Comparison of ENCODE assay signal across 1 cellular context in genomic region chr12:949337-950099, GRCh38.
A peak's percentile ranks its signal among the peaks of the same experiment; 100 is the strongest.
TF ChIP-seq lines count a peak whose summit lies in the region.

Gene RAD52 (minus strand): TSS chr12:949694. CDS start chr12:933058, 16,636 bp downstream.

TF ChIP-seq in HepG2, 621 proteins besides CTCF, POLR2A, EP300 and RAD21 (continued from another document and continues in another):
- TF ChIP-seq MXD3 (CRISPR knock-in tag; IDR thresholded peaks at IDR 0.05), result no peak
- no peak for TF ChIP-seq MAZ (IDR thresholded peaks at IDR 0.05; ENCODE audit: borderline replicate concordance, low read depth, low read length)
- peak; percentile 82 for TF ChIP-seq MAZ (CRISPR knock-in tag; IDR thresholded peaks at IDR 0.05; ENCODE audit: low read depth)
- no peak for TF ChIP-seq ATRX (CRISPR knock-in tag; IDR thresholded peaks at IDR 0.05; ENCODE audit: borderline replicate concordance)
- no peak for TF ChIP-seq HHEX (CRISPR knock-in tag; IDR thresholded peaks at IDR 0.05)
- no peak for TF ChIP-seq EEA1 (CRISPR knock-in tag; IDR thresholded peaks at IDR 0.05; ENCODE audit: borderline replicate concordance)
- no peak; the same call in 1 of the 2 replicates for TF ChIP-seq ZC3H4 (CRISPR knock-in tag; IDR thresholded peaks at IDR 0.05; ENCODE audit: borderline replicate concordance)
- TF ChIP-seq TOPORS (CRISPR knock-in tag; IDR thresholded peaks at IDR 0.05), result peak; percentile 68; the same call in 1 of the 2 replicates
- TF ChIP-seq ZNF180 (CRISPR knock-in tag; IDR thresholded peaks at IDR 0.05; ENCODE audit: borderline replicate concordance, low read depth), result no peak
- TF ChIP-seq MBD4 (IDR thresholded peaks at IDR 0.05; ENCODE audit: borderline replicate concordance, low read length), result no peak
- peak; percentile 82; the same call in 1 of the 2 replicates for TF ChIP-seq PRDM10 (CRISPR knock-in tag; IDR thresholded peaks at IDR 0.05; ENCODE audit: low read depth)
- TF ChIP-seq TEAD3 (CRISPR knock-in tag; optimal IDR thresholded peaks at IDR 0.05; ENCODE audit: borderline replicate concordance), result no peak
- TF ChIP-seq CREB1 (IDR thresholded peaks at IDR 0.05), result 0 out of 2 replicates have a peak, but pooled peaks have one; percentile 24
- TF ChIP-seq CREB1 (CRISPR knock-in tag; IDR thresholded peaks at IDR 0.05), result peak; percentile 62; the same call in 1 of the 2 replicates
- TF ChIP-seq ZNF512 (CRISPR knock-in tag; IDR thresholded peaks at IDR 0.05), result no peak
- peak; percentile 82; the same call in 1 of the 2 replicates for TF ChIP-seq MEIS1 (CRISPR knock-in tag; IDR thresholded peaks at IDR 0.05; ENCODE audit: borderline replicate concordance)
- no peak for TF ChIP-seq ZBTB8A (CRISPR knock-in tag; IDR thresholded peaks at IDR 0.05; ENCODE audit: borderline replicate concordance, low read depth)
- TF ChIP-seq ZNF30 (CRISPR knock-in tag; IDR thresholded peaks at IDR 0.05), result no peak
- no peak for TF ChIP-seq ZNF7 (CRISPR knock-in tag; IDR thresholded peaks at IDR 0.05)
- no peak; the same call in 1 of the 2 replicates for TF ChIP-seq RFX3 (CRISPR knock-in tag; IDR thresholded peaks at IDR 0.05)
- peak; percentile 65; the same call in 1 of the 2 replicates for TF ChIP-seq ZNF784 (CRISPR knock-in tag; IDR thresholded peaks at IDR 0.05; ENCODE audit: borderline replicate concordance)
- peak; percentile 89 for TF ChIP-seq ZNF574 (CRISPR knock-in tag; IDR thresholded peaks at IDR 0.05)
- no peak; the same call in 1 of the 2 replicates for TF ChIP-seq ZNF446 (CRISPR knock-in tag; IDR thresholded peaks at IDR 0.05)
- TF ChIP-seq SCMH1 (CRISPR knock-in tag; IDR thresholded peaks at IDR 0.05; ENCODE audit: borderline replicate concordance), result no peak
- TF ChIP-seq GFI1 (CRISPR knock-in tag; IDR thresholded peaks at IDR 0.05; ENCODE audit: borderline replicate concordance), result peak; percentile 66; the same call in 1 of the 2 replicates
- TF ChIP-seq ZMYM4 (CRISPR knock-in tag; IDR thresholded peaks at IDR 0.05), result peak; percentile 88
- no peak; the same call in 1 of the 2 replicates for TF ChIP-seq DMTF1 (CRISPR knock-in tag; IDR thresholded peaks at IDR 0.05)
- no peak for TF ChIP-seq ZEB1 (IDR thresholded peaks at IDR 0.05; ENCODE audit: insufficient replicate concordance, low read depth)
- peak; percentile 52; the same call in 1 of the 2 replicates for TF ChIP-seq ERF (CRISPR knock-in tag; IDR thresholded peaks at IDR 0.05)
- peak; percentile 100 for TF ChIP-seq THAP7 (CRISPR knock-in tag; IDR thresholded peaks at IDR 0.05)
- TF ChIP-seq NR0B2 (CRISPR knock-in tag; IDR thresholded peaks at IDR 0.05), result 0 out of 2 replicates have a peak, but pooled peaks have one; percentile 43
- no peak for TF ChIP-seq LBX2 (CRISPR knock-in tag; IDR thresholded peaks at IDR 0.05; ENCODE audit: borderline replicate concordance)
- TF ChIP-seq POLR2AphosphoS2 (IDR thresholded peaks at IDR 0.05; ENCODE audit: low read depth, low read length), result no peak; the same call in 1 of the 2 replicates
- peak; percentile 76; the same call in 1 of the 2 replicates for TF ChIP-seq BCL3 (CRISPR knock-in tag; IDR thresholded peaks at IDR 0.05)
- no peak for TF ChIP-seq ZNF367 (CRISPR knock-in tag; IDR thresholded peaks at IDR 0.05; ENCODE audit: borderline replicate concordance)
- no peak for TF ChIP-seq NFRKB (IDR thresholded peaks at IDR 0.05)
- TF ChIP-seq ZNF597 (CRISPR knock-in tag; IDR thresholded peaks at IDR 0.05), result no peak
- TF ChIP-seq MYNN (CRISPR knock-in tag; IDR thresholded peaks at IDR 0.05; ENCODE audit: low read depth), result no peak
- no peak for TF ChIP-seq DPF2 (CRISPR knock-in tag; IDR thresholded peaks at IDR 0.05; ENCODE audit: borderline replicate concordance, low read depth)
- TF ChIP-seq KDM4B (CRISPR knock-in tag; IDR thresholded peaks at IDR 0.05), result no peak; the same call in 1 of the 2 replicates
- peak; percentile 87 for TF ChIP-seq CREM (IDR thresholded peaks at IDR 0.05)
- no peak for TF ChIP-seq CREM (CRISPR knock-in tag; IDR thresholded peaks at IDR 0.05)
- no peak; the same call in 1 of the 2 replicates for TF ChIP-seq ZBTB34 (CRISPR knock-in tag; IDR thresholded peaks at IDR 0.05)
- no peak for TF ChIP-seq ADNP (CRISPR knock-in tag; IDR thresholded peaks at IDR 0.05)
- peak; percentile 24; the same call in 1 of the 2 replicates for TF ChIP-seq ZNF567 (CRISPR knock-in tag; IDR thresholded peaks at IDR 0.05; ENCODE audit: borderline replicate concordance)
- TF ChIP-seq CEBPB (IDR thresholded peaks at IDR 0.05; ENCODE audit: borderline replicate concordance, low read depth, low read length), result no peak
- no peak for TF ChIP-seq HNRNPUL1 (IDR thresholded peaks at IDR 0.05; ENCODE audit: low read depth, low read length)
- TF ChIP-seq ZNF672 (CRISPR knock-in tag; IDR thresholded peaks at IDR 0.05), result peak; percentile 84; the same call in 1 of the 2 replicates
